In genomic region chr1:109668123-109668800, GRCh38 we compare ENCODE assay signal across 6 cellular contexts. TPM values are rescaled to one million over a fixed set of nuclear protein-coding genes. Genes with fewer than 3 reads are reported as not detected.
A peak's percentile ranks its signal among the peaks of the same experiment; 100 is the strongest.
DNase-seq lines count a peak whose midpoint lies in the region; ATAC-seq and TF ChIP-seq lines count a peak whose summit lies in the region.

No MANE protein-coding gene starts in this region.

- intact Hi-C loops in body of pancreas (cut with DNase I), result no loop called here

- TF ChIP-seq CTCF in body of pancreas (IDR thresholded peaks at IDR 0.05) (no peak), nephron (IDR thresholded peaks at IDR 0.05; ENCODE audit: unreplicated experiment in 3 of 3) (no peak)

- peak; percentile 31 for ATAC-seq in GM18907 (IDR thresholded peaks at IDR 0.05; ENCODE audit: unreplicated experiment)
- peak; percentile 20 for ATAC-seq in body of pancreas
- no peak for ATAC-seq in GM21526 (IDR thresholded peaks at IDR 0.05; ENCODE audit: low FRiP score, unreplicated experiment)

- WGBS in body of pancreas, 2 donors, result 0 to 4% methylated on average over 4 to 26 of the region's 26 CpGs

- H3K27me3 Mint-ChIP-seq in nephron (ENCODE audit: low read depth), result no peaks in the 10 kb centered on the region

- H3K27me3 ChIP-seq in body of pancreas, result no peaks in the 10 kb centered on the region

- peak overlapping the region; percentile 79 to 86 (median 82) for H3K27ac Mint-ChIP-seq in nephron

- H3K4me1 Mint-ChIP-seq in nephron, result peaks cover 15% of the 10 kb centered on the region

- DNase-seq in body of pancreas (peak in 3 of 4 donors; percentile 39 to 53 (median 42)), NCI-H1092 (lab: John Stamatoyannopoulos, UW) (no peak), GOT3 (lab: John Stamatoyannopoulos, UW) (no peak)

- no peaks in the 10 kb centered on the region for H3K9me3 Mint-ChIP-seq in nephron

- peak in 1 of 3 donors; percentile 3 for TF ChIP-seq POLR2A in body of pancreas (IDR thresholded peaks at IDR 0.05)

- H3K4me1 ChIP-seq in body of pancreas, result peaks cover 12% of the 10 kb centered on the region

- H3K4me3 ChIP-seq in body of pancreas, result peak overlapping the region; percentile 24 to 37

- H3K9me3 ChIP-seq in body of pancreas, result no peaks in the 10 kb centered on the region

- peak overlapping the region in 2 of 4 donors; percentile 16 to 20 for H3K27ac ChIP-seq in body of pancreas

- H3K4me3 Mint-ChIP-seq in nephron, result peak overlapping the region; percentile 91 to 93 (median 91)

- peaks cover 28% of the 10 kb centered on the region for H3K36me3 Mint-ChIP-seq in nephron (ENCODE audit: low read depth)

- H3K36me3 ChIP-seq in body of pancreas (replicated peaks in 1 of 2; ENCODE audit: insufficient read depth in 1 of 2, low read depth in 2 of 2), result no peaks in the 10 kb centered on the region

RNA-seq across cellular contexts. Expression of gene GSTM2, which starts 0.4 kb away (rescaled TPM):
- 10 to 100 TPM; 51.1 to 60.6 TPM for total RNA-seq in body of pancreas

RNA-seq across cellular contexts. Expression of gene GSTM4, which starts 12.4 kb away (rescaled TPM):
- 10 to 100 TPM; 24.1 to 37.2 TPM for total RNA-seq in body of pancreas

RNA-seq across cellular contexts. Expression of gene GSTM1, which starts 19.4 kb away (rescaled TPM):
- 10 to 100 TPM in 1 of 2 donors, not detected in 1; 19.5 TPM for total RNA-seq in body of pancreas

RNA-seq across cellular contexts. Expression of gene GSTM5, which starts 43.8 kb away (rescaled TPM):
- total RNA-seq in body of pancreas, result 1 to 10 TPM in 1 of 2 donors, not detected in 1; 1.8 TPM

RNA-seq across cellular contexts. Expression of gene AMPD2, which starts 48.6 kb away (rescaled TPM):
- total RNA-seq in body of pancreas, result 100 to 1,000 TPM in 1 of 2 donors, 10 to 100 TPM in 1; 22.1 to 111 TPM

Comparison
In these comparisons a context has a peak if more than half of its experiments do, and no peak if none do; other contexts are left out.
1. DNase-seq: peak in body of pancreas (3 of 4); none in NCI-H1092 (single experiment) and GOT3 (single experiment).